In genomic region chr2:64237266-64237665, GRCh38 we compare ENCODE assay signal across 15 cellular contexts.
DNase-seq lines count a peak whose midpoint lies in the region; ATAC-seq, FAIRE-seq and TF ChIP-seq lines count a peak whose summit lies in the region.
"Had no signal": no experiment of that assay in that cellular context is flagged by ENCODE, and none has a peak within 500 bp of the region (broad histone marks: within the 10 kb centered on the region; RNA-seq: fewer than 3 reads in every experiment).

No MANE protein-coding gene starts in this region.

- peak overlapping the region; percentile 44 to 62 (median 57) for H3K27ac Mint-ChIP-seq in nephron
- H3K27ac Mint-ChIP-seq in activated naive CD4-positive, alpha-beta T cell treated with anti-CD3 and anti-CD28 coated beads, Interleukin-2, amount 10 ng/mL, durations not matched to agents 7 days and 5 days = no peak overlapping the region
- H3K27ac Mint-ChIP-seq: B cell; CD8-positive, alpha-beta T cell; H9 had no signal

- no peak for ATAC-seq in HepG2
- ATAC-seq: CD8-positive, alpha-beta T cell had no signal

- intact Hi-C loops in HepG2 (cut with micrococcal nuclease; ENCODE audit: unreplicated experiment) = no loop called here
- intact Hi-C loops in kidney (cut with DNase I) = no loop called here
- intact Hi-C loops in esophagus squamous epithelium (cut with DNase I) = no loop called here

- in situ Hi-C loops in HepG2 (cut with HindIII; ENCODE audit: extremely low pct_ligation_motif_present, low pct_unique_long_range_greater_than_20kb) = no loop called here

- H3K36me3 Mint-ChIP-seq in nephron (ENCODE audit: low read depth) = no peaks in the 10 kb centered on the region
- H3K36me3 Mint-ChIP-seq in activated naive CD4-positive, alpha-beta T cell treated with anti-CD3 and anti-CD28 coated beads, Interleukin-2, amount 10 ng/mL, durations not matched to agents 7 days and 5 days = peaks cover 2% of the 10 kb centered on the region
- H3K36me3 Mint-ChIP-seq: CD8-positive, alpha-beta T cell had no signal

- H3K9ac ChIP-seq in liver (ENCODE audit: low read depth in 1 of 2, low read length in 2 of 2) = no peak overlapping the region
- H3K9ac ChIP-seq in HepG2 (ENCODE audit: insufficient read depth, low read depth, low read length) = no peak overlapping the region
- H3K9ac ChIP-seq in kidney (ENCODE audit: low read length in 2 of 2) = no peak overlapping the region
- H3K9ac ChIP-seq: BLaER1 treated with 17β-estradiol and CSF1 and Interleukin-3, amounts not matched to agents 10 nM and 100 nM had no signal

- CTCF ChIA-PET in HepG2 (lab: Yijun Ruan, JAX; ENCODE audit: low intra/inter-chr PET ratio, low total read pairs) = no interaction called here
- CTCF ChIA-PET in activated naive CD4-positive, alpha-beta T cell treated with anti-CD3 and anti-CD28 coated beads, Interleukin-2, amount 10 ng/mL, durations not matched to agents 7 days and 5 days (lab: Charles Lee) = no interaction called here

- no peak overlapping the region for H3K4me2 ChIP-seq in HepG2 (ENCODE audit: low read depth, low read length)
- H3K4me2 ChIP-seq: BLaER1 treated with 17β-estradiol and CSF1 and Interleukin-3, amounts not matched to agents 10 nM and 100 nM had no signal

- no peaks in the 10 kb centered on the region for H3K27me3 Mint-ChIP-seq in nephron (ENCODE audit: low read depth)
- peaks cover 9% of the 10 kb centered on the region for H3K27me3 Mint-ChIP-seq in activated naive CD4-positive, alpha-beta T cell treated with anti-CD3 and anti-CD28 coated beads, Interleukin-2, amount 10 ng/mL, durations not matched to agents 7 days and 5 days
- H3K27me3 Mint-ChIP-seq: B cell had no signal

- no peak for FAIRE-seq in HepG2 (lab: Jason Lieb, UNC)
- no peak for FAIRE-seq in kidney (lab: Jason Lieb, UNC)

- no peak overlapping the region for H2AFZ ChIP-seq in HepG2 (ENCODE audit: low read length)

- peaks cover 3% of the 10 kb centered on the region for H3K9me3 Mint-ChIP-seq in nephron
- no peaks in the 10 kb centered on the region for H3K9me3 Mint-ChIP-seq in activated naive CD4-positive, alpha-beta T cell treated with anti-CD3 and anti-CD28 coated beads, Interleukin-2, amount 10 ng/mL, durations not matched to agents 7 days and 5 days
- H3K9me3 Mint-ChIP-seq: CD8-positive, alpha-beta T cell; H9 had no signal

- no peaks in the 10 kb centered on the region for H3K36me3 ChIP-seq in liver (ENCODE audit: control insufficient read depth in 4 of 4, insufficient read depth in 3 of 4, low read depth in 1 of 4, low read length in 3 of 4)
- H3K36me3 ChIP-seq in HepG2 (replicated peaks in 1 of 2; ENCODE audit: control insufficient read depth in 1 of 2, insufficient read depth in 2 of 2, low read length in 2 of 2) = no peaks in the 10 kb centered on the region
- H3K36me3 ChIP-seq in kidney (ENCODE audit: control insufficient read depth in 1 of 2, insufficient read depth in 2 of 2, low read length in 2 of 2) = no peaks in the 10 kb centered on the region
- no peaks in the 10 kb centered on the region for H3K36me3 ChIP-seq in esophagus squamous epithelium
- H3K36me3 ChIP-seq: BLaER1 treated with 17β-estradiol and CSF1 and Interleukin-3, amounts not matched to agents 10 nM and 100 nM had no signal

- H3K4me1 ChIP-seq in liver (ENCODE audit: control insufficient read depth in 4 of 4, insufficient read depth in 4 of 4, low read length in 3 of 4) = peaks cover 3 to 12% (median 6%) of the 10 kb centered on the region in 4 donors
- no peaks in the 10 kb centered on the region for H3K4me1 ChIP-seq in HepG2 (ENCODE audit: insufficient read depth, low read length)
- peaks cover 5 to 32% of the 10 kb centered on the region in 2 donors for H3K4me1 ChIP-seq in kidney (ENCODE audit: control insufficient read depth in 1 of 2, insufficient read depth in 1 of 2, low read depth in 1 of 2, low read length in 2 of 2)
- H3K4me1 ChIP-seq in esophagus squamous epithelium = peaks cover 0 to 39% (median 0%) of the 10 kb centered on the region in 3 donors

- H3K27me3 ChIP-seq in liver (ENCODE audit: control insufficient read depth in 4 of 4, insufficient read depth in 4 of 4, low read length in 3 of 4) (no peaks in the 10 kb centered on the region), HepG2 (ENCODE audit: control insufficient read depth in 1 of 2, insufficient read depth in 2 of 2, low read length in 2 of 2) (no peaks in the 10 kb centered on the region), esophagus squamous epithelium (no peaks in the 10 kb centered on the region)
- H3K27me3 ChIP-seq: BLaER1 treated with 17β-estradiol and CSF1 and Interleukin-3, amounts not matched to agents 10 nM and 100 nM had no signal

- no peaks in the 10 kb centered on the region for H4K20me1 ChIP-seq in HepG2 (ENCODE audit: insufficient read depth, low read length)
- H4K20me1 ChIP-seq: BLaER1 treated with 17β-estradiol and CSF1 and Interleukin-3, amounts not matched to agents 10 nM and 100 nM had no signal

- TF ChIP-seq POLR2A in HepG2 (IDR thresholded peaks at IDR 0.05; ENCODE audit: insufficient read depth in 1 of 2, low read depth in 2 of 2, low read length in 2 of 2) (no peak), esophagus squamous epithelium (IDR thresholded peaks at IDR 0.05) (no peak)

- TF ChIP-seq EP300 in HepG2 (IDR thresholded peaks at IDR 0.05; ENCODE audit: low read depth in 2 of 2, low read length in 2 of 2) (no peak), HepG2 (CRISPR knock-in tag; IDR thresholded peaks at IDR 0.05; ENCODE audit: borderline replicate concordance) (no peak)

- 83% methylated on average over 2 of the region's 2 CpGs for WGBS in liver
- 15% methylated on average over 2 of the region's 2 CpGs for WGBS in HepG2 (ENCODE audit: low lambda C conversion rate)
- 68 to 88% methylated on average over 2 of the region's 2 CpGs for WGBS in esophagus squamous epithelium, 2 donors

- H3K4me3 ChIP-seq in liver (ENCODE audit: low read depth in 1 of 3, low read length in 3 of 3) (no peak overlapping the region), HepG2 (replicated peaks in 1 of 3; ENCODE audit: insufficient read depth in 1 of 3, low read depth in 2 of 3, low read length in 3 of 3) (no peak overlapping the region), kidney (ENCODE audit: low read length in 2 of 2) (no peak overlapping the region), esophagus squamous epithelium (no peak overlapping the region)
- H3K4me3 ChIP-seq: BLaER1 treated with 17β-estradiol and CSF1 and Interleukin-3, amounts not matched to agents 10 nM and 100 nM had no signal

- BruUV-seq in HepG2 (replicated peaks; lab: Mats Ljungman, UMichigan) = no TSS peak

- TF ChIP-seq CTCF in liver (IDR thresholded peaks at IDR 0.05; ENCODE audit: low read depth, low read length, missing input control) = no peak
- TF ChIP-seq CTCF in HepG2 (CRISPR knock-in tag; IDR thresholded peaks at IDR 0.05) = no peak
- TF ChIP-seq CTCF in kidney (IDR thresholded peaks at IDR 0.05; ENCODE audit: borderline replicate concordance, extremely low read depth, insufficient read depth) = no peak
- TF ChIP-seq CTCF in nephron (IDR thresholded peaks at IDR 0.05; ENCODE audit: unreplicated experiment in 3 of 3) = no peak
- no peak for TF ChIP-seq CTCF in esophagus squamous epithelium (IDR thresholded peaks at IDR 0.05)

- H3K4me1 Mint-ChIP-seq in nephron = peaks cover 21% of the 10 kb centered on the region
- H3K4me1 Mint-ChIP-seq in activated naive CD4-positive, alpha-beta T cell treated with anti-CD3 and anti-CD28 coated beads, Interleukin-2, amount 10 ng/mL, durations not matched to agents 7 days and 5 days = no peaks in the 10 kb centered on the region

- POLR2A ChIA-PET in HepG2 (lab: Yijun Ruan, JAX) = no interaction called here

- H3K27ac ChIP-seq in liver (ENCODE audit: low read depth in 1 of 2, low read length in 2 of 2) (no peak overlapping the region), HepG2 (ENCODE audit: extremely low read length, insufficient read depth, low read length) (no peak overlapping the region), kidney (ENCODE audit: low read depth in 2 of 2, low read length in 2 of 2) (peak overlapping the region; percentile 12 to 69), esophagus squamous epithelium (peak overlapping the region in 2 of 4 donors; percentile 18 to 44)
- H3K27ac ChIP-seq: BLaER1 treated with 17β-estradiol and CSF1 and Interleukin-3, amounts not matched to agents 10 nM and 100 nM had no signal

- H3K4me3 Mint-ChIP-seq in nephron = no peak overlapping the region
- no peak overlapping the region for H3K4me3 Mint-ChIP-seq in activated naive CD4-positive, alpha-beta T cell treated with anti-CD3 and anti-CD28 coated beads, Interleukin-2, amount 10 ng/mL, durations not matched to agents 7 days and 5 days
- H3K4me3 Mint-ChIP-seq: B cell; CD8-positive, alpha-beta T cell; H9 had no signal

- no peaks in the 10 kb centered on the region for H3K9me3 ChIP-seq in liver (ENCODE audit: control insufficient read depth in 4 of 4, low read length in 3 of 4)
- H3K9me3 ChIP-seq in HepG2 (ENCODE audit: low read length) = no peaks in the 10 kb centered on the region
- no peaks in the 10 kb centered on the region for H3K9me3 ChIP-seq in kidney (ENCODE audit: control insufficient read depth in 1 of 2, low read length in 2 of 2)
- no peaks in the 10 kb centered on the region for H3K9me3 ChIP-seq in esophagus squamous epithelium

- no peak for DNase-seq in HepG2 (ENCODE audit: low spot score)
- DNase-seq in kidney = no peak
- no peak for DNase-seq in activated naive CD4-positive, alpha-beta T cell treated with anti-CD3 and anti-CD28 coated beads, Interleukin-2, amount 10 ng/mL, durations not matched to agents 7 days and 5 days
- no peak for DNase-seq in cerebellum (ENCODE audit: low spot score)
- DNase-seq in esophagus squamous epithelium (lab: John Stamatoyannopoulos, UW) = no peak
- DNase-seq: Calu3; CD8-positive, alpha-beta T cell; DMS79 treated with DMSO at 0.1 percent for 48 hours; GF-D8; GOT3; H9 had no signal

- no peaks in the 10 kb centered on the region for H3K79me2 ChIP-seq in HepG2 (ENCODE audit: insufficient read depth, low read length)

- TF ChIP-seq RAD21 in liver (IDR thresholded peaks at IDR 0.05) (no peak), HepG2 (CRISPR knock-in tag; IDR thresholded peaks at IDR 0.05) (no peak)

TF ChIP-seq in HepG2, 621 proteins besides CTCF, POLR2A, EP300 and RAD21 (continues in another document):
- TF ChIP-seq ZNF589 (CRISPR knock-in tag; conservative IDR thresholded peaks at IDR 0.05) = no peak
- no peak for TF ChIP-seq ATF4 (CRISPR knock-in tag; IDR thresholded peaks at IDR 0.05)
- TF ChIP-seq ELF4 (CRISPR knock-in tag; IDR thresholded peaks at IDR 0.05; ENCODE audit: borderline replicate concordance) = no peak
- no peak for TF ChIP-seq HHEX (CRISPR knock-in tag; IDR thresholded peaks at IDR 0.05)
- no peak for TF ChIP-seq SMARCC2 (IDR thresholded peaks at IDR 0.05)
- no peak for TF ChIP-seq KLF9 (CRISPR knock-in tag; IDR thresholded peaks at IDR 0.05; ENCODE audit: low read depth)
- TF ChIP-seq ARNTL (CRISPR knock-in tag; IDR thresholded peaks at IDR 0.05) = no peak

Comparison
In these comparisons a context has a peak if more than half of its experiments do, and no peak if none do; other contexts are left out.
1. H3K27ac ChIP-seq: peak in kidney (2 of 2); none in liver (0 of 2) and HepG2 (single experiment).